In genomic region chr2:54529935-54530334, GRCh38 we compare ENCODE assay signal across 1 cellular context.
TF ChIP-seq lines count a peak whose summit lies in the region.

No MANE protein-coding gene starts in this region.

TF ChIP-seq in GM23338, 12 proteins besides CTCF, POLR2A, EP300 and RAD21 (continued from another document):
- no peak for TF ChIP-seq ZNF462 (CRISPR knock-in tag; IDR thresholded peaks at IDR 0.05)
- TF ChIP-seq EZH2 (IDR thresholded peaks at IDR 0.05; ENCODE audit: low read depth, unreplicated experiment): no peak
- TF ChIP-seq REST (IDR thresholded peaks at IDR 0.05; ENCODE audit: unreplicated experiment): no peak
- TF ChIP-seq ZNF114 (CRISPR knock-in tag; IDR thresholded peaks at IDR 0.05): no peak
- TF ChIP-seq CREB1 (CRISPR knock-in tag; IDR thresholded peaks at IDR 0.05; ENCODE audit: low read depth): no peak
- TF ChIP-seq ETS1 (IDR thresholded peaks at IDR 0.05): no peak
- TF ChIP-seq POLR2AphosphoS5 (IDR thresholded peaks at IDR 0.05; ENCODE audit: low read depth): no peak
